ENCODE assay signal across 9 cellular contexts in the genomic region with DNA sequence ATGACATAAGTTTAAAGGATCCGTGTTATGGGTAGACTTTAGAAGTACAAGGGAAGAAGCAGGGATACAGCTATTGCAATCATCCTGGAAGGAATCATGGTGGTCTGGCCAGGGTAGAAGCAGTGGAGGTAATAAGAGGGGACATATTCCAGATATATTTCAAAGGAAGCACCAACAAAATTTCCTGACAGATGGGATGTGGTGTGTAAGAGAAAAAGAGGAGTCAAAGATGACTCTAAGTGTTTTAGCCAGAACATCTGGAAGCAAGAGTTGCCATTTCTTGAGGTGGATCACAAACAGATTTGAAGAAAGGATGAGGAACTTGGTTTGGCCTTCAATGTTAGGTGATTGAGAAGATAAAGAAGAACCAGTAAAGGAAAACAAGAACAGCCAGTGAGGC.
"Had no signal": no experiment of that assay in that cellular context is flagged by ENCODE, and none has a peak within 500 bp of the region (broad histone marks: within the 10 kb centered on the region; RNA-seq: fewer than 3 reads in every experiment).

No MANE protein-coding gene starts in this region.

- H3K4me1 ChIP-seq: transverse colon had no signal

- ATAC-seq: gastroesophageal sphincter, SK-N-SH treated with all-trans-retinoic acid at 6 μM for 48 hours had no signal

- H3K36me3 ChIP-seq: gastroesophageal sphincter, transverse colon had no signal

- H3K27me3 ChIP-seq: gastroesophageal sphincter, transverse colon had no signal

- DNase-seq: activated CD4-positive, CD25-positive, alpha-beta regulatory T cell; activated naive CD4-positive, alpha-beta T cell treated with anti-CD3 and anti-CD28 coated beads, Interleukin-2, amount 50 U/mL, for 16 hours; activated T-cell treated with anti-CD3 and anti-CD28 coated beads, Interleukin-2, amount 50 U/mL, for 1 hour; hypothalamus; naive B cell; transverse colon had no signal

- H3K9me3 ChIP-seq: gastroesophageal sphincter, transverse colon had no signal

- H3K4me3 ChIP-seq: gastroesophageal sphincter, skin epidermis, transverse colon had no signal

- H3K27ac ChIP-seq: gastroesophageal sphincter, skin epidermis, transverse colon had no signal
